Comparison of ENCODE assay signal across 1 cellular context in genomic region chr3:115885621-115886020, GRCh38.
TF ChIP-seq lines count a peak whose summit lies in the region.

No MANE protein-coding gene starts in this region.

TF ChIP-seq in HCT116, 20 proteins besides CTCF, POLR2A, EP300 and RAD21:
- peak; percentile 58 for TF ChIP-seq REST (IDR thresholded peaks at IDR 0.05; ENCODE audit: low read depth)
- no peak for TF ChIP-seq YY1 (IDR thresholded peaks at IDR 0.05; ENCODE audit: extremely low read depth, insufficient replicate concordance, low read depth, low read length)
